9 cellular contexts compared by ENCODE assay signal in the genomic region with DNA sequence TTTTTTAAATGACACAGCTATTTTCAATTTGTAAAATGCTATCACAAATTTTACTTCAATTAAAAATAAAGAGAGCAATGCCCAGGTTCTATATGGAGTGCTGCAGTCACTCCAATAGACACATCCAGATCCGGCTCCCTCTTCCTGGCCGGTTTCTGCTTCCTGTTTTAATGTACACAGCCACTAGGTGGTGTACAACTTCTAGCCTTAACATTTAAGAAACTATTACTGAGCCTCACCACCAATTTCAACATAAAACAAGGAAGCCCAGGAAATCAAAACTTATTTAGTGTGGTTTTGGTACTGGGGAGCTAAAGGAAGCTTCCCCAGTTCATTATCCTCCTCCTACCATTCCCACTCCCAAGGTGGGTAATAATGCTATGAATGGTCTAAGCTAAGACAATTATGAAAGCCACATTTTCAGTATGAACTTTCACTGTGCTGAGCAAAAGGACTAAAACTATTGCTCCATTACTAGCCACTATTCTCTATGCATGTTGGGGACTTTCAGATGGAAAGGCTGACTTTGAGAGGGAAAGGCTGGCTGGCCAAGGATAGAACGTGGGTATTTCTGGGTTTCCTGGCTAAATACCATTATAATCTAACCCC. TPM values are rescaled to one million over a fixed set of nuclear protein-coding genes. Genes with fewer than 3 reads are reported as not detected.
DNase-seq lines count a peak whose midpoint lies in the region; ATAC-seq and TF ChIP-seq lines count a peak whose summit lies in the region.
"Had no signal": no experiment of that assay in that cellular context is flagged by ENCODE, and none has a peak within 500 bp of the region (broad histone marks: within the 10 kb centered on the region; RNA-seq: fewer than 3 reads in every experiment).

No MANE protein-coding gene starts in this region.

- peak; percentile 56 for TF ChIP-seq CTCF in WTC11 (IDR thresholded peaks at IDR 0.05)

- H3K27me3 ChIP-seq in HAP-1 (ENCODE audit: low read depth): no peaks in the 10 kb centered on the region
- H3K27me3 ChIP-seq in effector memory CD4-positive, alpha-beta T cell (replicated peaks; ENCODE audit: control insufficient read depth, insufficient read depth, low read length, poor library complexity, severe bottlenecking): no peaks in the 10 kb centered on the region

- ATAC-seq in WTC11 (peak; percentile 73), memory B cell (ENCODE audit: low read depth) (peak; percentile 68), HG03045 (IDR thresholded peaks at IDR 0.05; ENCODE audit: unreplicated experiment) (no peak)

- no peaks in the 10 kb centered on the region for H3K9me3 ChIP-seq in HAP-1
- no peaks in the 10 kb centered on the region for H3K9me3 ChIP-seq in effector memory CD4-positive, alpha-beta T cell (ENCODE audit: control insufficient read depth, low read length)

- POLR2A ChIA-PET in WTC11 (lab: Charles Lee): no interaction called here

- DNase-seq in CD1c-positive myeloid dendritic cell (ENCODE audit: extremely low spot score): peak; percentile 87
- peak; percentile 54 to 55 for DNase-seq in HAP-1 (ENCODE audit: low spot score in 2 of 2)
- peak; percentile 43 for DNase-seq in NCI-H2227 treated with DMSO at 0.1 percent for 48 hours (lab: John Stamatoyannopoulos, UW)
- peak; percentile 29 for DNase-seq in WTC11 (ENCODE audit: low spot score)
- DNase-seq in effector memory CD4-positive, alpha-beta T cell: peak; percentile 11 to 30 (median 19)
- DNase-seq in memory B cell (ENCODE audit: low spot score in 2 of 2): peak; percentile 21 to 48
- peak; percentile 92 for DNase-seq in superior temporal gyrus (ENCODE audit: extremely low spot score)

- H3K36me3 ChIP-seq in HAP-1 (replicated peaks): peaks cover 39% of the 10 kb centered on the region
- H3K36me3 ChIP-seq in effector memory CD4-positive, alpha-beta T cell (ENCODE audit: control insufficient read depth, insufficient read depth, low read length): peaks cover 11% of the 10 kb centered on the region

- H3K4me3 ChIP-seq in HAP-1: no peak overlapping the region
- no peak overlapping the region for H3K4me3 ChIP-seq in effector memory CD4-positive, alpha-beta T cell (ENCODE audit: insufficient read depth, low read depth, low read length, poor library complexity, severe bottlenecking)

- CTCF ChIA-PET in WTC11 (lab: Charles Lee): interaction anchor here (0.5 to 1.9 kb wide), 8 partner anchors 20 to 568 kb away, joined by 3 to 10 read pairs (median 4); no protein-coding TSS in a partner anchor

- no peak overlapping the region for H3K4me3 Mint-ChIP-seq in WTC11
- H3K4me3 Mint-ChIP-seq in memory B cell: no peak overlapping the region
- H3K4me3 Mint-ChIP-seq: IgD-negative memory B cell had no signal

- H3K27me3 Mint-ChIP-seq in WTC11 (ENCODE audit: low read depth) (no peaks in the 10 kb centered on the region), memory B cell (no peaks in the 10 kb centered on the region)
- H3K27me3 Mint-ChIP-seq: IgD-negative memory B cell had no signal

- no peak overlapping the region for H3K27ac ChIP-seq in effector memory CD4-positive, alpha-beta T cell (ENCODE audit: insufficient read depth, low read length, poor library complexity, severe bottlenecking)

- H3K27ac Mint-ChIP-seq in WTC11: no peak overlapping the region
- H3K27ac Mint-ChIP-seq in memory B cell: no peak overlapping the region
- H3K27ac Mint-ChIP-seq: IgD-negative memory B cell had no signal

- no peaks in the 10 kb centered on the region for H3K4me1 Mint-ChIP-seq in WTC11
- peaks cover 4% of the 10 kb centered on the region for H3K4me1 Mint-ChIP-seq in memory B cell

- H3K36me3 Mint-ChIP-seq in WTC11: peaks cover 67% of the 10 kb centered on the region
- H3K36me3 Mint-ChIP-seq in memory B cell: peaks cover 5% of the 10 kb centered on the region

- H3K9me3 Mint-ChIP-seq in WTC11 (peaks cover 19% of the 10 kb centered on the region), memory B cell (no peaks in the 10 kb centered on the region)
- H3K9me3 Mint-ChIP-seq: IgD-negative memory B cell had no signal

- no peaks in the 10 kb centered on the region for H3K4me1 ChIP-seq in HAP-1
- H3K4me1 ChIP-seq in effector memory CD4-positive, alpha-beta T cell (ENCODE audit: control insufficient read depth, insufficient read depth, low read length, poor library complexity, severe bottlenecking): no peaks in the 10 kb centered on the region

- in situ Hi-C loops in HAP-1 (cut with MboI; ENCODE audit: low sequenced_read_pairs): loop anchor here (5.0 kb wide), 1 partner anchor 85 kb away; no protein-coding TSS in a partner anchor

TF ChIP-seq in WTC11, 78 proteins besides CTCF, POLR2A, EP300 and RAD21 (continues in another document):
- TF ChIP-seq, protein P1, sequence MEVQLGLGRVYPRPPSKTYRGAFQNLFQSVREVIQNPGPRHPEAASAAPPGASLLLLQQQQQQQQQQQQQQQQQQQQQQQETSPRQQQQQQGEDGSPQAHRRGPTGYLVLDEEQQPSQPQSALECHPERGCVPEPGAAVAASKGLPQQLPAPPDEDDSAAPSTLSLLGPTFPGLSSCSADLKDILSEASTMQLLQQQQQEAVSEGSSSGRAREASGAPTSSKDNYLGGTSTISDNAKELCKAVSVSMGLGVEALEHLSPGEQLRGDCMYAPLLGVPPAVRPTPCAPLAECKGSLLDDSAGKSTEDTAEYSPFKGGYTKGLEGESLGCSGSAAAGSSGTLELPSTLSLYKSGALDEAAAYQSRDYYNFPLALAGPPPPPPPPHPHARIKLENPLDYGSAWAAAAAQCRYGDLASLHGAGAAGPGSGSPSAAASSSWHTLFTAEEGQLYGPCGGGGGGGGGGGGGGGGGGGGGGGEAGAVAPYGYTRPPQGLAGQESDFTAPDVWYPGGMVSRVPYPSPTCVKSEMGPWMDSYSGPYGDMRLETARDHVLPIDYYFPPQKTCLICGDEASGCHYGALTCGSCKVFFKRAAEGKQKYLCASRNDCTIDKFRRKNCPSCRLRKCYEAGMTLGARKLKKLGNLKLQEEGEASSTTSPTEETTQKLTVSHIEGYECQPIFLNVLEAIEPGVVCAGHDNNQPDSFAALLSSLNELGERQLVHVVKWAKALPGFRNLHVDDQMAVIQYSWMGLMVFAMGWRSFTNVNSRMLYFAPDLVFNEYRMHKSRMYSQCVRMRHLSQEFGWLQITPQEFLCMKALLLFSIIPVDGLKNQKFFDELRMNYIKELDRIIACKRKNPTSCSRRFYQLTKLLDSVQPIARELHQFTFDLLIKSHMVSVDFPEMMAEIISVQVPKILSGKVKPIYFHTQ (CRISPR knock-in tag; IDR thresholded peaks at IDR 0.05): no peak
- no peak for TF ChIP-seq CREM (CRISPR knock-in tag; IDR thresholded peaks at IDR 0.05)
- TF ChIP-seq, protein P2, sequence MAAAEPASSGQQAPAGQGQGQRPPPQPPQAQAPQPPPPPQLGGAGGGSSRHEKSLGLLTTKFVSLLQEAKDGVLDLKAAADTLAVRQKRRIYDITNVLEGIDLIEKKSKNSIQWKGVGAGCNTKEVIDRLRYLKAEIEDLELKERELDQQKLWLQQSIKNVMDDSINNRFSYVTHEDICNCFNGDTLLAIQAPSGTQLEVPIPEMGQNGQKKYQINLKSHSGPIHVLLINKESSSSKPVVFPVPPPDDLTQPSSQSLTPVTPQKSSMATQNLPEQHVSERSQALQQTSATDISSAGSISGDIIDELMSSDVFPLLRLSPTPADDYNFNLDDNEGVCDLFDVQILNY (CRISPR knock-in tag; IDR thresholded peaks at IDR 0.05): no peak
- TF ChIP-seq RORB (CRISPR knock-in tag; IDR thresholded peaks at IDR 0.05): no peak
- no peak for TF ChIP-seq FOXJ3 (CRISPR knock-in tag; IDR thresholded peaks at IDR 0.05; ENCODE audit: borderline replicate concordance)
- TF ChIP-seq, protein P3, sequence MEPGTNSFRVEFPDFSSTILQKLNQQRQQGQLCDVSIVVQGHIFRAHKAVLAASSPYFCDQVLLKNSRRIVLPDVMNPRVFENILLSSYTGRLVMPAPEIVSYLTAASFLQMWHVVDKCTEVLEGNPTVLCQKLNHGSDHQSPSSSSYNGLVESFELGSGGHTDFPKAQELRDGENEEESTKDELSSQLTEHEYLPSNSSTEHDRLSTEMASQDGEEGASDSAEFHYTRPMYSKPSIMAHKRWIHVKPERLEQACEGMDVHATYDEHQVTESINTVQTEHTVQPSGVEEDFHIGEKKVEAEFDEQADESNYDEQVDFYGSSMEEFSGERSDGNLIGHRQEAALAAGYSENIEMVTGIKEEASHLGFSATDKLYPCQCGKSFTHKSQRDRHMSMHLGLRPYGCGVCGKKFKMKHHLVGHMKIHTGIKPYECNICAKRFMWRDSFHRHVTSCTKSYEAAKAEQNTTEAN (CRISPR knock-in tag; IDR thresholded peaks at IDR 0.05): no peak
- TF ChIP-seq ZBTB21 (CRISPR knock-in tag; IDR thresholded peaks at IDR 0.05; ENCODE audit: borderline replicate concordance): no peak
- no peak for TF ChIP-seq ATF1 (CRISPR knock-in tag; IDR thresholded peaks at IDR 0.05)
- no peak for TF ChIP-seq JAZF1 (CRISPR knock-in tag; IDR thresholded peaks at IDR 0.05)
- no peak for TF ChIP-seq ZNF416 (CRISPR knock-in tag; IDR thresholded peaks at IDR 0.05)
- TF ChIP-seq, protein P4, sequence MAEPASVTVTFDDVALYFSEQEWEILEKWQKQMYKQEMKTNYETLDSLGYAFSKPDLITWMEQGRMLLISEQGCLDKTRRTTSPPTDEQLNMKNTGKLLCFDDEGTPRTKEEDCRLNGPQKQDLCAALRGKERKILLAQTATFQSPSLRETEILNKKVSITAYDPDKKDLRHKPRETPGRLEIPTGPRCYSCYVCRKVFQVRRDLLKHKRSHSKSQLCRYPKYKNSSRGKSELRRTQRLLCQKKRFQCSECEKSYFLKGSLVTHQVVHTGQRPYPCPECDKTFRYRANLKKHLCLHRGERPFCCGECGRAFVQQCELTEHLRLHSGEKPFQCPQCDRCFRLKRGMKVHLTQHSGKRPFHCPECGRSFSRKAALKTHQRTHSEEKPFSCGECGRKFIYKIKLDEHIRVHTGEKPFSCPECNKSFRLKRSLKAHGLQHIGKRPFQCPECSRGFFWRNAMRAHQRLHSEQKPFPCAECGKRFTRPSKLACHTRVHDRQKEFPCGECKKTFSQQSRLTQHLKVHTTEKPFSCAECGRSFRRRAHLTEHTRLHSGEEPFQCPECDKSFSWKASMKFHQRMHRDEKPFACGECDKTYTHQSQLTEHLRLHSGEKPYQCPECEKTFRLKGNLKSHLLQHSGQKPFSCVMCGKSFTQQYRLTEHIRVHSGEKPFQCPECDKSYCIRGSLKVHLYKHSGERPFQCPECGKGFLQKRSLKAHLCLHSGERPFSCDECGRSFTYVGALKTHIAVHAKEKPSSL (CRISPR knock-in tag; conservative IDR thresholded peaks at IDR 0.05): no peak
- TF ChIP-seq, protein P5, sequence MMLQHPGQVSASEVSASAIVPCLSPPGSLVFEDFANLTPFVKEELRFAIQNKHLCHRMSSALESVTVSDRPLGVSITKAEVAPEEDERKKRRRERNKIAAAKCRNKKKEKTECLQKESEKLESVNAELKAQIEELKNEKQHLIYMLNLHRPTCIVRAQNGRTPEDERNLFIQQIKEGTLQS (CRISPR knock-in tag; conservative IDR thresholded peaks at IDR 0.05): no peak
- no peak for TF ChIP-seq SMAD3 (CRISPR knock-in tag; IDR thresholded peaks at IDR 0.05; ENCODE audit: borderline replicate concordance)
- TF ChIP-seq MYBL2 (CRISPR knock-in tag; IDR thresholded peaks at IDR 0.05): no peak

RNA-seq across cellular contexts. Expression of a gene that starts 25.5 kb away (rescaled TPM):
- 7.1 to 7.8 TPM (median 7.5 TPM) in 3 replicates for total RNA-seq in WTC11 (2021)

RNA-seq across cellular contexts. Expression of a gene that starts 34.5 kb away (rescaled TPM):
- 83.0 to 90.1 TPM (median 84.7 TPM) in 3 replicates for total RNA-seq in WTC11 (2021)

RNA-seq across cellular contexts. Expression of a gene that starts 44.5 kb away (rescaled TPM):
- 36.5 to 47.1 TPM (median 38.3 TPM) in 3 replicates for total RNA-seq in WTC11 (2021)

RNA-seq across cellular contexts. Expression of a gene that starts 48.4 kb away (rescaled TPM):
- 19.4 to 21.0 TPM (median 19.5 TPM) in 3 replicates for total RNA-seq in WTC11 (2021)

Comparison
In these comparisons a context has a peak if more than half of its experiments do, and no peak if none do; other contexts are left out.
1. DNase-seq: peak in every context shown above with its lines; median percentile 92 in superior temporal gyrus; 87 in CD1c-positive myeloid dendritic cell; 54 in HAP-1; 43 in NCI-H2227 treated with DMSO at 0.1 percent for 48 hours; 34 in memory B cell; 29 in WTC11; 19 in effector memory CD4-positive, alpha-beta T cell.